9 cellular contexts compared by ENCODE assay signal in genomic region chr10:99560277-99561126, GRCh38. TPM values are rescaled to one million over a fixed set of nuclear protein-coding genes. Genes with fewer than 3 reads are reported as not detected.
DNase-seq lines count a peak whose midpoint lies in the region; ATAC-seq and TF ChIP-seq lines count a peak whose summit lies in the region.
"Had no signal": no experiment of that assay in that cellular context is flagged by ENCODE, and none has a peak within 500 bp of the region (broad histone marks: within the 10 kb centered on the region; RNA-seq: fewer than 3 reads in every experiment).

No MANE protein-coding gene starts in this region.

- no peak overlapping the region for H3K9ac ChIP-seq in H9 (ENCODE audit: extremely low read depth, insufficient read length, low read length)

- no peaks in the 10 kb centered on the region for H3K27me3 ChIP-seq in CD8-positive, alpha-beta memory T cell (ENCODE audit: insufficient read depth, low read length, poor library complexity, severe bottlenecking)
- H3K27me3 ChIP-seq in H9 (ENCODE audit: insufficient read depth, low read length): no peaks in the 10 kb centered on the region
- H3K27me3 ChIP-seq in hepatocyte: peaks cover 12% of the 10 kb centered on the region

- CTCF ChIA-PET in CD8-positive, alpha-beta memory T cell (lab: Charles Lee): interaction anchor here (0.7 to 1.4 kb wide), 5 partner anchors 9 to 51 kb away, joined by 3 read pairs; no protein-coding TSS in a partner anchor

- H2AK5ac ChIP-seq in H9 (ENCODE audit: insufficient read length, low read length): no peak overlapping the region

- H4K8ac ChIP-seq in H9 (replicated peaks; ENCODE audit: insufficient read length, low read depth, low read length): no peak overlapping the region

- H3K4me2 ChIP-seq in H9 (ENCODE audit: insufficient read depth, insufficient read length, low read length) (no peak overlapping the region), hepatocyte (no peak overlapping the region)

- H3K27ac Mint-ChIP-seq in CD8-positive, alpha-beta memory T cell: peak overlapping the region in 1 of 8 donors; percentile 21
- H3K27ac Mint-ChIP-seq in H9: no peak overlapping the region
- H3K27ac Mint-ChIP-seq: T-helper 17 cell had no signal

- H3K9me3 ChIP-seq in CD8-positive, alpha-beta memory T cell (ENCODE audit: low read length): no peaks in the 10 kb centered on the region
- H3K9me3 ChIP-seq in H9 (ENCODE audit: control insufficient read depth, low read depth, low read length) (no peaks in the 10 kb centered on the region), hepatocyte (ENCODE audit: low read depth) (no peaks in the 10 kb centered on the region)

- no peak overlapping the region for H3T11ph ChIP-seq in H9 (ENCODE audit: low read length)

- no peak overlapping the region for H2BK120ac ChIP-seq in H9 (ENCODE audit: low read depth, low read length, poor library complexity, severe bottlenecking)

- DNase-seq in CD8-positive, alpha-beta memory T cell: peak in 4 of 5 donors; percentile 20 to 50 (median 26)
- DNase-seq in H9 (peak; percentile 70), OCI-M2 (lab: John Stamatoyannopoulos, UW; ENCODE audit: unreplicated experiment) (peak; percentile 58), hepatocyte (ENCODE audit: low spot score) (peak; percentile 83), GDM1 (lab: John Stamatoyannopoulos, UW) (no peak)
- peak; percentile 13 for DNase-seq in activated naive CD4-positive, alpha-beta T cell treated with Interleukin-2 at 50 U/mL for 16 hours
- DNase-seq in stimulated activated CD4-positive, alpha-beta T cell treated with anti-CD3 and anti-CD28 coated beads, Interleukin-2, amount 100 ng/mL, for 4 hours (ENCODE audit: low read depth): peak; percentile 11

- no peak overlapping the region for H3K23ac ChIP-seq in H9 (ENCODE audit: insufficient read length, low read depth, low read length)

- H3K4me1 Mint-ChIP-seq in CD8-positive, alpha-beta memory T cell: peaks cover 8 to 10% (median 9%) of the 10 kb centered on the region in 3 donors
- H3K4me1 Mint-ChIP-seq in H9: peaks cover 10 to 11% of the 10 kb centered on the region in 2 experiments

- H3K36me3 Mint-ChIP-seq in CD8-positive, alpha-beta memory T cell: no peaks in the 10 kb centered on the region
- no peaks in the 10 kb centered on the region for H3K36me3 Mint-ChIP-seq in H9 (ENCODE audit: insufficient read depth in 1 of 3, low read depth in 3 of 3)

- H3K23me2 ChIP-seq in H9 (ENCODE audit: insufficient read length, low read depth, low read length, poor library complexity, severe bottlenecking): no peaks in the 10 kb centered on the region

- H3K4ac ChIP-seq in H9 (ENCODE audit: low read depth, low read length): no peak overlapping the region

- no peak overlapping the region for H3K18ac ChIP-seq in H9 (ENCODE audit: insufficient read length, low read depth, low read length)

- no peaks in the 10 kb centered on the region for H4K20me1 ChIP-seq in H9 (ENCODE audit: control insufficient read depth, insufficient read depth, insufficient read length)
- no peaks in the 10 kb centered on the region for H4K20me1 ChIP-seq in hepatocyte (ENCODE audit: insufficient read depth, poor library complexity, severe bottlenecking)

- no peak overlapping the region for H3K4me3 ChIP-seq in CD8-positive, alpha-beta memory T cell (ENCODE audit: low read length)
- no peak overlapping the region for H3K4me3 ChIP-seq in hepatocyte

- no peaks in the 10 kb centered on the region for H3K79me2 ChIP-seq in H9 (ENCODE audit: insufficient read depth, low read length)
- no peaks in the 10 kb centered on the region for H3K79me2 ChIP-seq in hepatocyte

- H3K36me3 ChIP-seq in CD8-positive, alpha-beta memory T cell (ENCODE audit: insufficient read depth, low read length): no peaks in the 10 kb centered on the region
- no peaks in the 10 kb centered on the region for H3K36me3 ChIP-seq in hepatocyte (replicated peaks; ENCODE audit: insufficient read depth, low read depth)

- H3K27me3 Mint-ChIP-seq in CD8-positive, alpha-beta memory T cell: peaks cover 12 to 26% of the 10 kb centered on the region in 2 donors
- peaks cover 16% of the 10 kb centered on the region for H3K27me3 Mint-ChIP-seq in H9 (ENCODE audit: low read depth)

- no peaks in the 10 kb centered on the region for H3K9me2 ChIP-seq in hepatocyte (replicated peaks; ENCODE audit: insufficient read depth)

- H3K79me1 ChIP-seq in H9 (ENCODE audit: insufficient read depth, low read depth, low read length, poor library complexity, severe bottlenecking): no peaks in the 10 kb centered on the region

- no peak overlapping the region for H3K4me3 Mint-ChIP-seq in CD8-positive, alpha-beta memory T cell
- H3K4me3 Mint-ChIP-seq in H9: no peak overlapping the region
- H3K4me3 Mint-ChIP-seq: T-helper 17 cell had no signal

- POLR2A ChIA-PET in CD8-positive, alpha-beta memory T cell (lab: Charles Lee): no interaction called here

- H3K27ac ChIP-seq in CD8-positive, alpha-beta memory T cell (ENCODE audit: low read depth, low read length): no peak overlapping the region
- H3K27ac ChIP-seq in H9 (ENCODE audit: insufficient read length, low read depth, low read length) (no peak overlapping the region), hepatocyte (no peak overlapping the region)

- no peak overlapping the region for H2BK5ac ChIP-seq in H9 (ENCODE audit: insufficient read length, low read length)

- no peak overlapping the region for H4K91ac ChIP-seq in H9 (ENCODE audit: insufficient read length, low read depth, low read length)

- no peak for ATAC-seq in GM21526 (IDR thresholded peaks at IDR 0.05; ENCODE audit: low FRiP score, unreplicated experiment)
- ATAC-seq: T-helper 17 cell had no signal

- H2BK20ac ChIP-seq in H9 (ENCODE audit: low read depth, low read length, poor library complexity, severe bottlenecking): no peak overlapping the region

- no CpG with 5 or more reads among the region's 13 CpGs for WGBS in H9 (ENCODE audit: extremely low coverage, insufficient read length, low lambda C conversion rate)
- 41% methylated on average over 13 of the region's 13 CpGs for WGBS in hepatocyte (ENCODE audit: low lambda C conversion rate, missing lambda C conversion rate)

- H3K9me3 Mint-ChIP-seq in CD8-positive, alpha-beta memory T cell: no peaks in the 10 kb centered on the region
- no peaks in the 10 kb centered on the region for H3K9me3 Mint-ChIP-seq in H9

- TF ChIP-seq CTCF in H9 (conservative IDR thresholded peaks at IDR 0.05): peak; percentile 89
- TF ChIP-seq CTCF in hepatocyte (IDR thresholded peaks at IDR 0.05; ENCODE audit: poor library complexity): peak; percentile 69

- no peak overlapping the region for H2BK15ac ChIP-seq in H9 (ENCODE audit: low read depth, low read length)

- no peak overlapping the region for H3K56ac ChIP-seq in H9 (ENCODE audit: insufficient read length, low read depth, low read length)

- H3K14ac ChIP-seq in H9 (ENCODE audit: insufficient read depth, low read length): no peak overlapping the region

- no peak overlapping the region for H4K5ac ChIP-seq in H9 (ENCODE audit: insufficient read length, low read depth, low read length)

- H3K4me1 ChIP-seq in CD8-positive, alpha-beta memory T cell (ENCODE audit: insufficient read depth, low read length): no peaks in the 10 kb centered on the region
- H3K4me1 ChIP-seq in H9 (ENCODE audit: insufficient read depth, low read length) (no peaks in the 10 kb centered on the region), hepatocyte (ENCODE audit: insufficient read depth) (no peaks in the 10 kb centered on the region)

- no peak overlapping the region for H2BK12ac ChIP-seq in H9 (ENCODE audit: insufficient read length, low read depth, low read length)

- no peak overlapping the region for H2AFZ ChIP-seq in H9 (ENCODE audit: low read length)
- no peak overlapping the region for H2AFZ ChIP-seq in hepatocyte

RNA-seq across cellular contexts. Expression of gene NKX2-3, which starts 27.8 kb away (rescaled TPM):
- total RNA-seq in CD8-positive, alpha-beta memory T cell: not detected
- not detected for polyA plus RNA-seq in CD8-positive, alpha-beta memory T cell
- not detected in 2 replicates for total RNA-seq in H9 (2021)
- total RNA-seq in hepatocyte: 0.17 and 0.24 TPM in 2 replicates
- polyA plus RNA-seq in hepatocyte: not detected in 2 replicates
- total RNA-seq: T-helper 17 cell had no signal

RNA-seq across cellular contexts. Expression of gene SLC25A28, which starts 59.7 kb away (rescaled TPM):
- 10 to 100 TPM; 41.9 to 42.9 TPM for total RNA-seq in CD8-positive, alpha-beta memory T cell
- 26.4 TPM for polyA plus RNA-seq in CD8-positive, alpha-beta memory T cell
- total RNA-seq in H9 (2021) (19.6 and 22.2 TPM in 2 replicates), hepatocyte (15.8 and 23.8 TPM in 2 replicates)
- polyA plus RNA-seq in hepatocyte: 33.7 and 38.0 TPM in 2 replicates
